ENCODE assay signal across 2 cellular contexts in the genomic region with DNA sequence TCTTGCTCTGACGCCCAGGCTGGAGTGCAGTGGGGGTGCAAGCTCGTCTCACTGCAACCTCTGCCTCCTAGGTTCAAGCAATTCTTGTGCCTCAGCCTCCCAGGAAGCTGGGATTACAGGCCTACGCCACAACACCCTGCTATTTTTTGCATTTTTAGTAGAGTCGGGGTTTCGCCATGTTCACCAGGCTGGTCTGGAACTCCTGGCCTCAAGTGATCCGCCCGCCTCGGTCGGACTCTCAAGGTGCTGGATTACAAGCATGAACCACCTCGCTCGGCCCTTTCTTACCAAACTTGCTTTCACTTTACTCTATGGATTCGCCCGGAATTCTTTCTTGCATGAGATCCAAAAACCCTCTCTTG.
TF ChIP-seq lines count a peak whose summit lies in the region.

No MANE protein-coding gene starts in this region.

TF ChIP-seq in GM23338, 12 proteins besides CTCF, POLR2A, EP300 and RAD21:
- TF ChIP-seq, protein P1, sequence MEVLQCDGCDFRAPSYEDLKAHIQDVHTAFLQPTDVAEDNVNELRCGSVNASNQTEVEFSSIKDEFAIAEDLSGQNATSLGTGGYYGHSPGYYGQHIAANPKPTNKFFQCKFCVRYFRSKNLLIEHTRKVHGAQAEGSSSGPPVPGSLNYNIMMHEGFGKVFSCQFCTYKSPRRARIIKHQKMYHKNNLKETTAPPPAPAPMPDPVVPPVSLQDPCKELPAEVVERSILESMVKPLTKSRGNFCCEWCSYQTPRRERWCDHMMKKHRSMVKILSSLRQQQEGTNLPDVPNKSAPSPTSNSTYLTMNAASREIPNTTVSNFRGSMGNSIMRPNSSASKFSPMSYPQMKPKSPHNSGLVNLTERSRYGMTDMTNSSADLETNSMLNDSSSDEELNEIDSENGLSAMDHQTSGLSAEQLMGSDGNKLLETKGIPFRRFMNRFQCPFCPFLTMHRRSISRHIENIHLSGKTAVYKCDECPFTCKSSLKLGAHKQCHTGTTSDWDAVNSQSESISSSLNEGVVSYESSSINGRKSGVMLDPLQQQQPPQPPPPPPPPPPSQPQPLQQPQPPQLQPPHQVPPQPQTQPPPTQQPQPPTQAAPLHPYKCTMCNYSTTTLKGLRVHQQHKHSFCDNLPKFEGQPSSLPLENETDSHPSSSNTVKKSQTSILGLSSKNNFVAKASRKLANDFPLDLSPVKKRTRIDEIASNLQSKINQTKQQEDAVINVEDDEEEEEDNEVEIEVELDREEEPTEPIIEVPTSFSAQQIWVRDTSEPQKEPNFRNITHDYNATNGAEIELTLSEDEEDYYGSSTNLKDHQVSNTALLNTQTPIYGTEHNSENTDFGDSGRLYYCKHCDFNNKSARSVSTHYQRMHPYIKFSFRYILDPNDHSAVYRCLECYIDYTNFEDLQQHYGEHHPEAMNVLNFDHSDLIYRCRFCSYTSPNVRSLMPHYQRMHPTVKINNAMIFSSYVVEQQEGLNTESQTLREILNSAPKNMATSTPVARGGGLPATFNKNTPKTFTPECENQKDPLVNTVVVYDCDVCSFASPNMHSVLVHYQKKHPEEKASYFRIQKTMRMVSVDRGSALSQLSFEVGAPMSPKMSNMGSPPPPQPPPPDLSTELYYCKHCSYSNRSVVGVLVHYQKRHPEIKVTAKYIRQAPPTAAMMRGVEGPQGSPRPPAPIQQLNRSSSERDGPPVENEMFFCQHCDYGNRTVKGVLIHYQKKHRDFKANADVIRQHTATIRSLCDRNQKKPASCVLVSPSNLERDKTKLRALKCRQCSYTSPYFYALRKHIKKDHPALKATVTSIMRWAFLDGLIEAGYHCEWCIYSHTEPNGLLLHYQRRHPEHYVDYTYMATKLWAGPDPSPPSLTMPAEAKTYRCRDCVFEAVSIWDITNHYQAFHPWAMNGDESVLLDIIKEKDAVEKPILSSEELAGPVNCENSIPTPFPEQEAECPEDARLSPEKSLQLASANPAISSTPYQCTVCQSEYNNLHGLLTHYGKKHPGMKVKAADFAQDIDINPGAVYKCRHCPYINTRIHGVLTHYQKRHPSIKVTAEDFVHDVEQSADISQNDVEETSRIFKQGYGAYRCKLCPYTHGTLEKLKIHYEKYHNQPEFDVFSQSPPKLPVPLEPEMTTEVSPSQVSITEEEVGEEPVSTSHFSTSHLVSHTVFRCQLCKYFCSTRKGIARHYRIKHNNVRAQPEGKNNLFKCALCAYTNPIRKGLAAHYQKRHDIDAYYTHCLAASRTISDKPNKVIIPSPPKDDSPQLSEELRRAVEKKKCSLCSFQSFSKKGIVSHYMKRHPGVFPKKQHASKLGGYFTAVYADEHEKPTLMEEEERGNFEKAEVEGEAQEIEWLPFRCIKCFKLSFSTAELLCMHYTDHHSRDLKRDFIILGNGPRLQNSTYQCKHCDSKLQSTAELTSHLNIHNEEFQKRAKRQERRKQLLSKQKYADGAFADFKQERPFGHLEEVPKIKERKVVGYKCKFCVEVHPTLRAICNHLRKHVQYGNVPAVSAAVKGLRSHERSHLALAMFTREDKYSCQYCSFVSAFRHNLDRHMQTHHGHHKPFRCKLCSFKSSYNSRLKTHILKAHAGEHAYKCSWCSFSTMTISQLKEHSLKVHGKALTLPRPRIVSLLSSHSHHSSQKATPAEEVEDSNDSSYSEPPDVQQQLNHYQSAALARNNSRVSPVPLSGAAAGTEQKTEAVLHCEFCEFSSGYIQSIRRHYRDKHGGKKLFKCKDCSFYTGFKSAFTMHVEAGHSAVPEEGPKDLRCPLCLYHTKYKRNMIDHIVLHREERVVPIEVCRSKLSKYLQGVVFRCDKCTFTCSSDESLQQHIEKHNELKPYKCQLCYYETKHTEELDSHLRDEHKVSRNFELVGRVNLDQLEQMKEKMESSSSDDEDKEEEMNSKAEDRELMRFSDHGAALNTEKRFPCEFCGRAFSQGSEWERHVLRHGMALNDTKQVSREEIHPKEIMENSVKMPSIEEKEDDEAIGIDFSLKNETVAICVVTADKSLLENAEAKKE (CRISPR knock-in tag; IDR thresholded peaks at IDR 0.05): no peak
- TF ChIP-seq JUNB (IDR thresholded peaks at IDR 0.05; ENCODE audit: unreplicated experiment) (no peak), STAT1 (IDR thresholded peaks at IDR 0.05; ENCODE audit: unreplicated experiment) (no peak), POLR2AphosphoS5 (IDR thresholded peaks at IDR 0.05; ENCODE audit: low read depth) (no peak), CREB1 (CRISPR knock-in tag; IDR thresholded peaks at IDR 0.05; ENCODE audit: low read depth) (no peak)

TF ChIP-seq in H1, 55 proteins besides CTCF, POLR2A, EP300 and RAD21:
- TF ChIP-seq, protein P2, sequence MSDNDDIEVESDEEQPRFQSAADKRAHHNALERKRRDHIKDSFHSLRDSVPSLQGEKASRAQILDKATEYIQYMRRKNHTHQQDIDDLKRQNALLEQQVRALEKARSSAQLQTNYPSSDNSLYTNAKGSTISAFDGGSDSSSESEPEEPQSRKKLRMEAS (IDR thresholded peaks at IDR 0.05): no peak
- TF ChIP-seq KDM5A (IDR thresholded peaks at IDR 0.05; ENCODE audit: low read length) (no peak), SUZ12 (IDR thresholded peaks at IDR 0.05; ENCODE audit: low read length) (no peak), CBX5 (IDR thresholded peaks at IDR 0.05; ENCODE audit: low read depth, low read length) (no peak), JUND (IDR thresholded peaks at IDR 0.05; ENCODE audit: low read length) (no peak), SIN3A (conservative IDR thresholded peaks at IDR 0.05 in 1 of 2, IDR thresholded peaks at IDR 0.05 in 1 of 2; ENCODE audit: low read depth in 1 of 2, low read length in 2 of 2) (no peak), SIRT6 (IDR thresholded peaks at IDR 0.05; ENCODE audit: low read length) (no peak), POLR2AphosphoS5 (IDR thresholded peaks at IDR 0.05; ENCODE audit: low read depth, low read length) (no peak), YY1 (IDR thresholded peaks at IDR 0.05; ENCODE audit: low read depth, low read length) (no peak)
